14 cellular contexts compared by ENCODE assay signal in genomic region chr1:151049458-151049857, GRCh38. TPM values are rescaled to one million over a fixed set of nuclear protein-coding genes. Genes with fewer than 3 reads are reported as not detected.
DNase-seq lines count a peak whose midpoint lies in the region; ATAC-seq, FAIRE-seq and TF ChIP-seq lines count a peak whose summit lies in the region.
"Had no signal": no experiment of that assay in that cellular context is flagged by ENCODE, and none has a peak within 500 bp of the region (broad histone marks: within the 10 kb centered on the region; RNA-seq: fewer than 3 reads in every experiment).

No MANE protein-coding gene starts in this region.

- peaks cover 11 to 56% of the 10 kb centered on the region in 2 experiments; a peak in 3 of 4 replicates for H3K79me1 ChIP-seq in IMR-90 (ENCODE audit: low read depth in 1 of 2, low read length in 2 of 2)

- BruUV-seq in IMR-90 (replicated peaks; lab: Mats Ljungman, UMichigan): no TSS peak
- BruUV-seq in OCI-LY7 (replicated peaks; lab: Mats Ljungman, UMichigan): no TSS peak

- TF ChIP-seq RAD21 in IMR-90 (IDR thresholded peaks at IDR 0.05; ENCODE audit: low read length): no peak

- H3K4me1 ChIP-seq in IMR-90 (ENCODE audit: control insufficient read depth, insufficient read depth, low read length): peaks cover 8% of the 10 kb centered on the region
- H3K4me1 ChIP-seq in neural progenitor cell: peaks cover 6% of the 10 kb centered on the region
- H3K4me1 ChIP-seq in OCI-LY7 (ENCODE audit: insufficient read depth, low read length, poor library complexity, severe bottlenecking): no peaks in the 10 kb centered on the region

- TF ChIP-seq POLR2A in IMR-90 (IDR thresholded peaks at IDR 0.05; ENCODE audit: low read depth, low read length): no peak; the same call in 1 of the 2 replicates

- H3K9me1 ChIP-seq in IMR-90 (ENCODE audit: insufficient read depth, low read length): peaks cover 7% of the 10 kb centered on the region; the same call in 1 of the 2 replicates

- POLR2A ChIA-PET in IMR-90 (lab: Charles Lee; ENCODE audit: unreplicated experiment) (interaction anchor here (1.1 kb wide), 1 partner anchor 10 kb away, joined by 3 read pairs; the partner anchor contains the start of gene CDC42SE1), OCI-LY7 (lab: Charles Lee) (interaction anchor here (0.7 to 1.3 kb wide), 2 partner anchors 11 to 44 kb away, joined by 3 to 7 read pairs; partner anchors contain the start of genes CDC42SE1 and MLLT11)

- peak overlapping the region; percentile 67 for H3K27ac Mint-ChIP-seq in activated CD4-positive, alpha-beta T cell treated with anti-CD3 and anti-CD28 coated beads, Interleukin-2, amount 10 ng/mL, durations not matched to agents 24 days and 14 days
- no peak overlapping the region for H3K27ac Mint-ChIP-seq in neural progenitor cell

- H2BK5ac ChIP-seq in IMR-90 (ENCODE audit: low read depth, low read length, poor library complexity, severe bottlenecking): no peak overlapping the region

- H3K36me3 ChIP-seq in IMR-90 (ENCODE audit: control insufficient read depth, insufficient read depth, low read length) (peaks cover 28% of the 10 kb centered on the region), neural progenitor cell (no peaks in the 10 kb centered on the region), OCI-LY7 (ENCODE audit: insufficient read depth, low read length) (peaks cover 49% of the 10 kb centered on the region)

- H2AFZ ChIP-seq in IMR-90 (replicated peaks; ENCODE audit: low read length, poor library complexity) (no peak overlapping the region), neural progenitor cell (replicated peaks) (no peak overlapping the region), OCI-LY7 (ENCODE audit: low read length) (no peak overlapping the region)
- H2AFZ ChIP-seq: parathyroid adenoma had no signal

- no peaks in the 10 kb centered on the region for H3K9me2 ChIP-seq in OCI-LY7 (ENCODE audit: insufficient read depth, low read length)

- ATAC-seq in IMR-90 (ENCODE audit: low read depth) (no peak), HG02885 (IDR thresholded peaks at IDR 0.05; ENCODE audit: poor library complexity, unreplicated experiment) (no peak)

- no peak for FAIRE-seq in urothelium cell line (lab: Jason Lieb, UNC)
- FAIRE-seq: colon had no signal

- CTCF ChIA-PET in IMR-90 (lab: Yijun Ruan, JAX) (interaction anchor here (0.6 kb wide), 1 partner anchor 106 kb away, joined by 8 read pairs; no protein-coding TSS in a partner anchor), OCI-LY7 (lab: Charles Lee; ENCODE audit: unreplicated experiment) (no interaction called here)

- peaks cover 47% of the 10 kb centered on the region for H3F3A ChIP-seq in neural progenitor cell (ENCODE audit: low read depth)

- no peak overlapping the region for H3K4ac ChIP-seq in IMR-90 (ENCODE audit: low read depth, low read length)

- H3K14ac ChIP-seq in IMR-90 (replicated peaks; ENCODE audit: low read depth, low read length): no peak overlapping the region

- H3K27me3 Mint-ChIP-seq in activated CD4-positive, alpha-beta T cell treated with anti-CD3 and anti-CD28 coated beads, Interleukin-2, amount 10 ng/mL, durations not matched to agents 24 days and 14 days: no peaks in the 10 kb centered on the region
- peaks cover 12% of the 10 kb centered on the region for H3K27me3 Mint-ChIP-seq in neural progenitor cell (ENCODE audit: insufficient read depth, low read depth)

- dilution Hi-C loops in IMR-90 (cut with HindIII; ENCODE audit: low sequenced_read_pairs, unreplicated experiment): no loop called here

- no peak overlapping the region for H3K4me2 ChIP-seq in IMR-90 (ENCODE audit: low read depth, low read length)
- H3K4me2 ChIP-seq in neural progenitor cell: peak overlapping the region; percentile 29
- no peak overlapping the region for H3K4me2 ChIP-seq in OCI-LY7 (ENCODE audit: low read length)

- H2BK120ac ChIP-seq in IMR-90 (ENCODE audit: low read depth, low read length): no peak overlapping the region

- TF ChIP-seq CTCF in IMR-90 (conservative IDR thresholded peaks at IDR 0.05; ENCODE audit: low read depth, low read length) (no peak), neural progenitor cell (IDR thresholded peaks at IDR 0.05) (no peak), OCI-LY7 (conservative IDR thresholded peaks at IDR 0.05; ENCODE audit: low read length) (no peak)

- 0 out of 2 replicates have a peak overlapping the region, but pooled peaks have one; percentile 60 for H3K23ac ChIP-seq in IMR-90 (ENCODE audit: low read depth, low read length)

- H3K27me3 ChIP-seq in IMR-90 (ENCODE audit: control insufficient read depth, insufficient read depth, low read length) (no peaks in the 10 kb centered on the region), neural progenitor cell (no peaks in the 10 kb centered on the region)

- no peak overlapping the region for H2BK15ac ChIP-seq in IMR-90 (ENCODE audit: low read depth, low read length)

- peaks cover 37% of the 10 kb centered on the region for H3K36me3 Mint-ChIP-seq in activated CD4-positive, alpha-beta T cell treated with anti-CD3 and anti-CD28 coated beads, Interleukin-2, amount 10 ng/mL, durations not matched to agents 24 days and 14 days (ENCODE audit: low read depth)
- peaks cover 11% of the 10 kb centered on the region for H3K36me3 Mint-ChIP-seq in neural progenitor cell

- H4K91ac ChIP-seq in IMR-90 (ENCODE audit: insufficient read depth, low read depth, low read length): no peak overlapping the region

- no peak overlapping the region for H3K9ac ChIP-seq in IMR-90 (ENCODE audit: low read depth, low read length)
- H3K9ac ChIP-seq in neural progenitor cell: no peak overlapping the region
- H3K9ac ChIP-seq: parathyroid adenoma had no signal

- H2AK9ac ChIP-seq in IMR-90 (replicated peaks; ENCODE audit: low read depth, low read length, poor library complexity): no peak overlapping the region

- no peak overlapping the region for H4K8ac ChIP-seq in IMR-90 (ENCODE audit: low read depth in 2 of 2, low read length in 2 of 2)

- intact Hi-C loops in activated CD4-positive, alpha-beta T cell treated with anti-CD3 and anti-CD28 coated beads, Interleukin-2, amount 10 ng/mL, durations not matched to agents 24 days and 14 days (cut with micrococcal nuclease): no loop called here
- intact Hi-C loops in IMR-90 (cut with micrococcal nuclease) (no loop called here), OCI-LY7 (cut with micrococcal nuclease; ENCODE audit: unreplicated experiment) (no loop called here)

- H3K79me2 ChIP-seq in neural progenitor cell (ENCODE audit: low read depth): peaks cover 14% of the 10 kb centered on the region
- H3K79me2 ChIP-seq in OCI-LY7 (ENCODE audit: insufficient read depth, low read depth, low read length): no peaks in the 10 kb centered on the region
- H3K79me2 ChIP-seq: parathyroid adenoma had no signal

- no peak overlapping the region for H3K4me3 Mint-ChIP-seq in activated CD4-positive, alpha-beta T cell treated with anti-CD3 and anti-CD28 coated beads, Interleukin-2, amount 10 ng/mL, durations not matched to agents 24 days and 14 days
- peak overlapping the region; percentile 53 for H3K4me3 Mint-ChIP-seq in neural progenitor cell

- H3K56ac ChIP-seq in IMR-90 (ENCODE audit: extremely low read depth, insufficient read depth, low read length): no peak overlapping the region

- in situ Hi-C loops in IMR-90 (cut with MboI; ENCODE audit: low sequenced_read_pairs): no loop called here

- H3K9me3 ChIP-seq in IMR-90 (ENCODE audit: control insufficient read depth, insufficient read depth, low read length) (no peaks in the 10 kb centered on the region), neural progenitor cell (ENCODE audit: low read depth) (no peaks in the 10 kb centered on the region), OCI-LY7 (ENCODE audit: low read length) (no peaks in the 10 kb centered on the region)

- H4K20me1 ChIP-seq in IMR-90 (ENCODE audit: insufficient read depth, low read length) (peaks cover 11% of the 10 kb centered on the region; the same call in 1 of the 2 replicates), neural progenitor cell (ENCODE audit: low read depth) (no peaks in the 10 kb centered on the region), OCI-LY7 (ENCODE audit: insufficient read depth, low read length) (no peaks in the 10 kb centered on the region)

- H3K4me3 ChIP-seq in IMR-90 (ENCODE audit: insufficient read depth, low read depth, low read length): no peak overlapping the region
- H3K4me3 ChIP-seq in neural progenitor cell: no peak overlapping the region
- no peak overlapping the region for H3K4me3 ChIP-seq in OCI-LY7 (ENCODE audit: low read depth, low read length, poor library complexity, severe bottlenecking)

- no peaks in the 10 kb centered on the region for H3K9me3 Mint-ChIP-seq in activated CD4-positive, alpha-beta T cell treated with anti-CD3 and anti-CD28 coated beads, Interleukin-2, amount 10 ng/mL, durations not matched to agents 24 days and 14 days
- H3K9me3 Mint-ChIP-seq in neural progenitor cell: no peaks in the 10 kb centered on the region

- no peak overlapping the region for H4K5ac ChIP-seq in IMR-90 (ENCODE audit: low read depth, low read length)

- no peak overlapping the region for H2BK20ac ChIP-seq in IMR-90 (ENCODE audit: low read depth, low read length)

- H3K18ac ChIP-seq in IMR-90 (ENCODE audit: low read depth, low read length): no peak overlapping the region

- WGBS in IMR-90 (ENCODE audit: extremely low coverage in 2 of 2, insufficient read length in 1 of 2), 2 experiments: 98% methylated on average over 4 of the region's 5 CpGs; no CpG with 5 or more reads in 1 of the 2 experiments

- peak; percentile 63 for DNase-seq in activated CD4-positive, alpha-beta T cell treated with anti-CD3 and anti-CD28 coated beads, Interleukin-2, amount 10 ng/mL, durations not matched to agents 24 days and 14 days
- no peak for DNase-seq in activated CD4-positive, alpha-beta T cell treated with anti-CD3 and anti-CD28 coated beads for 4 hours
- DNase-seq in IMR-90 (no peak), neural progenitor cell (ENCODE audit: low spot score) (no peak), urothelium cell line (ENCODE audit: low spot score) (no peak), OCI-LY7 (ENCODE audit: low spot score) (no peak)
- DNase-seq: activated naive CD4-positive, alpha-beta T cell treated with Interleukin-2 at 50 U/mL for 16 hours; Calu3; NCI-H2171 had no signal

- H3K4me1 Mint-ChIP-seq in activated CD4-positive, alpha-beta T cell treated with anti-CD3 and anti-CD28 coated beads, Interleukin-2, amount 10 ng/mL, durations not matched to agents 24 days and 14 days: peaks cover 42% of the 10 kb centered on the region
- peaks cover 24% of the 10 kb centered on the region for H3K4me1 Mint-ChIP-seq in neural progenitor cell

- H3K27ac ChIP-seq in IMR-90 (ENCODE audit: insufficient read depth, low read length) (no peak overlapping the region), cingulate gyrus (ENCODE audit: low read depth, low read length) (peak overlapping the region; percentile 4), neural progenitor cell (no peak overlapping the region), OCI-LY7 (ENCODE audit: low read depth, low read length, poor library complexity, severe bottlenecking) (no peak overlapping the region)

- H2AK5ac ChIP-seq in IMR-90 (ENCODE audit: low read depth, low read length): no peak overlapping the region

RNA-seq across cellular contexts. Expression of gene C1orf56, which starts 1.9 kb away (rescaled TPM):
- 1.0 and 1.2 TPM in 2 replicates for total RNA-seq in activated CD4-positive, alpha-beta T cell treated with anti-CD3 and anti-CD28 coated beads, Interleukin-2, amount 10 ng/mL, durations not matched to agents 24 days and 14 days
- total RNA-seq in IMR-90 (2012; rRNA removed) (0.54 and 0.83 TPM in 2 replicates), neural progenitor cell (ENCODE audit: low replicate concordance) (2.9 and 5.5 TPM in 2 replicates), OCI-LY7 (2022) (0.25 TPM in 1 of 2 replicates, not detected in the other)
- polyA plus RNA-seq in IMR-90 (2012; rRNA removed): 1.2 and 1.5 TPM in 2 replicates
- 1.2 and 2.5 TPM in 2 replicates for polyA plus RNA-seq in IMR-90 (2012; cell fraction: cytosol; rRNA removed)
- 0.87 and 1.4 TPM in 2 replicates for polyA plus RNA-seq in IMR-90 (2012; cell fraction: nucleus; rRNA removed; ENCODE audit: low replicate concordance)
- 0.54 TPM in 1 of 2 replicates, not detected in the other for total RNA-seq in OCI-LY7 (2014; rRNA removed; shearing (Covaris generic))

RNA-seq across cellular contexts. Expression of gene CDC42SE1, which starts 10.0 kb away (rescaled TPM):
- 189 and 190 TPM in 2 replicates for total RNA-seq in activated CD4-positive, alpha-beta T cell treated with anti-CD3 and anti-CD28 coated beads, Interleukin-2, amount 10 ng/mL, durations not matched to agents 24 days and 14 days
- 47.0 and 48.6 TPM in 2 replicates for total RNA-seq in IMR-90 (2012; rRNA removed)
- polyA plus RNA-seq in IMR-90 (2012; rRNA removed): 47.4 and 58.5 TPM in 2 replicates
- polyA plus RNA-seq in IMR-90 (2012; cell fraction: cytosol; rRNA removed): 14.4 and 21.6 TPM in 2 replicates
- 77.9 and 307 TPM in 2 replicates for polyA plus RNA-seq in IMR-90 (2012; cell fraction: nucleus; rRNA removed; ENCODE audit: low replicate concordance)
- total RNA-seq in neural progenitor cell (ENCODE audit: low replicate concordance): 50.7 and 54.9 TPM in 2 replicates
- total RNA-seq in OCI-LY7 (2014; rRNA removed; shearing (Covaris generic)): 44.1 and 48.2 TPM in 2 replicates
- total RNA-seq in OCI-LY7 (2022): 59.5 and 63.3 TPM in 2 replicates

RNA-seq across cellular contexts. Expression of gene MLLT11, which starts 10.7 kb away (rescaled TPM):
- 2.9 and 3.0 TPM in 2 replicates for total RNA-seq in activated CD4-positive, alpha-beta T cell treated with anti-CD3 and anti-CD28 coated beads, Interleukin-2, amount 10 ng/mL, durations not matched to agents 24 days and 14 days
- total RNA-seq in IMR-90 (2012; rRNA removed) (3.6 and 5.3 TPM in 2 replicates), neural progenitor cell (ENCODE audit: low replicate concordance) (27.9 and 37.0 TPM in 2 replicates), OCI-LY7 (2022) (4.7 and 4.8 TPM in 2 replicates)
- polyA plus RNA-seq in IMR-90 (2012; rRNA removed): 16.6 and 17.5 TPM in 2 replicates
- 4.6 and 11.0 TPM in 2 replicates for polyA plus RNA-seq in IMR-90 (2012; cell fraction: cytosol; rRNA removed)
- 2.1 and 6.3 TPM in 2 replicates for polyA plus RNA-seq in IMR-90 (2012; cell fraction: nucleus; rRNA removed; ENCODE audit: low replicate concordance)
- 4.2 and 4.7 TPM in 2 replicates for total RNA-seq in OCI-LY7 (2014; rRNA removed; shearing (Covaris generic))

RNA-seq across cellular contexts. Expression of gene BNIPL, which starts 13.1 kb away (rescaled TPM):
- 0.85 and 1.8 TPM in 2 replicates for total RNA-seq in activated CD4-positive, alpha-beta T cell treated with anti-CD3 and anti-CD28 coated beads, Interleukin-2, amount 10 ng/mL, durations not matched to agents 24 days and 14 days
- total RNA-seq in IMR-90 (2012; rRNA removed) (under 0.01 TPM in 1 of 2 replicates, not detected in the other), neural progenitor cell (ENCODE audit: low replicate concordance) (0.97 and 1.0 TPM in 2 replicates), OCI-LY7 (2022) (0.74 and 3.2 TPM in 2 replicates)
- 0.10 and 0.38 TPM in 2 replicates for polyA plus RNA-seq in IMR-90 (2012; rRNA removed)
- 0.05 and 0.15 TPM in 2 replicates for polyA plus RNA-seq in IMR-90 (2012; cell fraction: cytosol; rRNA removed)
- 0.79 and 1.3 TPM in 2 replicates for polyA plus RNA-seq in IMR-90 (2012; cell fraction: nucleus; rRNA removed; ENCODE audit: low replicate concordance)
- 1.6 and 2.1 TPM in 2 replicates for total RNA-seq in OCI-LY7 (2014; rRNA removed; shearing (Covaris generic))
- total RNA-seq: HT1080 had no signal

RNA-seq across cellular contexts. Expression of gene GABPB2, which starts 21.1 kb away (rescaled TPM):
- 19.4 and 20.3 TPM in 2 replicates for total RNA-seq in activated CD4-positive, alpha-beta T cell treated with anti-CD3 and anti-CD28 coated beads, Interleukin-2, amount 10 ng/mL, durations not matched to agents 24 days and 14 days
- total RNA-seq in IMR-90 (2012; rRNA removed) (11.9 and 12.9 TPM in 2 replicates), neural progenitor cell (ENCODE audit: low replicate concordance) (6.5 and 6.9 TPM in 2 replicates), OCI-LY7 (2022) (18.2 and 20.0 TPM in 2 replicates)
- polyA plus RNA-seq in IMR-90 (2012; rRNA removed): 6.0 and 7.5 TPM in 2 replicates
- polyA plus RNA-seq in IMR-90 (2012; cell fraction: cytosol; rRNA removed): 2.5 and 3.1 TPM in 2 replicates
- 7.2 and 16.4 TPM in 2 replicates for polyA plus RNA-seq in IMR-90 (2012; cell fraction: nucleus; rRNA removed; ENCODE audit: low replicate concordance)
- total RNA-seq in OCI-LY7 (2014; rRNA removed; shearing (Covaris generic)): 14.7 and 17.2 TPM in 2 replicates
